In genomic region chr5:38768411-38769211, GRCh38 we compare ENCODE assay signal across 3 cellular contexts.
A peak's percentile ranks its signal among the peaks of the same experiment; 100 is the strongest.
TF ChIP-seq lines count a peak whose summit lies in the region.

No MANE protein-coding gene starts in this region.

TF ChIP-seq in SK-N-SH treated with all-trans-retinoic acid at 6 μM for 48 hours, 23 proteins besides CTCF, POLR2A, EP300 and RAD21 (continues in another document):
- TF ChIP-seq GLIS3 (CRISPR knock-in tag; IDR thresholded peaks at IDR 0.05) (no peak), CREB5 (CRISPR knock-in tag; IDR thresholded peaks at IDR 0.05; ENCODE audit: low read depth) (peak; percentile 19; the same call in 1 of the 2 replicates), BACH2 (CRISPR knock-in tag; IDR thresholded peaks at IDR 0.05; ENCODE audit: borderline replicate concordance) (no peak), TCF4 (CRISPR knock-in tag; IDR thresholded peaks at IDR 0.05; ENCODE audit: borderline replicate concordance) (no peak), ESRRG (CRISPR knock-in tag; IDR thresholded peaks at IDR 0.05) (no peak), ZFP3 (CRISPR knock-in tag; IDR thresholded peaks at IDR 0.05) (no peak), ZNF565 (CRISPR knock-in tag; conservative IDR thresholded peaks at IDR 0.05; ENCODE audit: low read depth) (no peak), SNAI2 (CRISPR knock-in tag; IDR thresholded peaks at IDR 0.05) (no peak), ZNF8 (CRISPR knock-in tag; IDR thresholded peaks at IDR 0.05) (no peak), PPARA (CRISPR knock-in tag; IDR thresholded peaks at IDR 0.05; ENCODE audit: borderline replicate concordance) (no peak), OSR1 (CRISPR knock-in tag; IDR thresholded peaks at IDR 0.05) (no peak), ISL1 (CRISPR knock-in tag; IDR thresholded peaks at IDR 0.05) (peak; percentile 84), ZFP30 (CRISPR knock-in tag; IDR thresholded peaks at IDR 0.05) (no peak), ZNF70 (CRISPR knock-in tag; IDR thresholded peaks at IDR 0.05) (no peak)
- TF ChIP-seq, protein P1, sequence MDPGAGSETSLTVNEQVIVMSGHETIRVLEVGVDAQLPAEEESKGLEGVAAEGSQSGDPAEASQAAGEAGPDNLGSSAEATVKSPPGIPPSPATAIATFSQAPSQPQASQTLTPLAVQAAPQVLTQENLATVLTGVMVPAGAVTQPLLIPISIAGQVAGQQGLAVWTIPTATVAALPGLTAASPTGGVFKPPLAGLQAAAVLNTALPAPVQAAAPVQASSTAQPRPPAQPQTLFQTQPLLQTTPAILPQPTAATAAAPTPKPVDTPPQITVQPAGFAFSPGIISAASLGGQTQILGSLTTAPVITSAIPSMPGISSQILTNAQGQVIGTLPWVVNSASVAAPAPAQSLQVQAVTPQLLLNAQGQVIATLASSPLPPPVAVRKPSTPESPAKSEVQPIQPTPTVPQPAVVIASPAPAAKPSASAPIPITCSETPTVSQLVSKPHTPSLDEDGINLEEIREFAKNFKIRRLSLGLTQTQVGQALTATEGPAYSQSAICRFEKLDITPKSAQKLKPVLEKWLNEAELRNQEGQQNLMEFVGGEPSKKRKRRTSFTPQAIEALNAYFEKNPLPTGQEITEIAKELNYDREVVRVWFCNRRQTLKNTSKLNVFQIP (CRISPR knock-in tag; IDR thresholded peaks at IDR 0.05; ENCODE audit: borderline replicate concordance, low read depth) = no peak
- TF ChIP-seq, protein P2, sequence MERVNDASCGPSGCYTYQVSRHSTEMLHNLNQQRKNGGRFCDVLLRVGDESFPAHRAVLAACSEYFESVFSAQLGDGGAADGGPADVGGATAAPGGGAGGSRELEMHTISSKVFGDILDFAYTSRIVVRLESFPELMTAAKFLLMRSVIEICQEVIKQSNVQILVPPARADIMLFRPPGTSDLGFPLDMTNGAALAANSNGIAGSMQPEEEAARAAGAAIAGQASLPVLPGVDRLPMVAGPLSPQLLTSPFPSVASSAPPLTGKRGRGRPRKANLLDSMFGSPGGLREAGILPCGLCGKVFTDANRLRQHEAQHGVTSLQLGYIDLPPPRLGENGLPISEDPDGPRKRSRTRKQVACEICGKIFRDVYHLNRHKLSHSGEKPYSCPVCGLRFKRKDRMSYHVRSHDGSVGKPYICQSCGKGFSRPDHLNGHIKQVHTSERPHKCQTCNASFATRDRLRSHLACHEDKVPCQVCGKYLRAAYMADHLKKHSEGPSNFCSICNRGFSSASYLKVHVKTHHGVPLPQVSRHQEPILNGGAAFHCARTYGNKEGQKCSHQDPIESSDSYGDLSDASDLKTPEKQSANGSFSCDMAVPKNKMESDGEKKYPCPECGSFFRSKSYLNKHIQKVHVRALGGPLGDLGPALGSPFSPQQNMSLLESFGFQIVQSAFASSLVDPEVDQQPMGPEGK (CRISPR knock-in tag; IDR thresholded peaks at IDR 0.05; ENCODE audit: borderline replicate concordance) = no peak

TF ChIP-seq in SK-N-SH, 30 proteins besides CTCF, POLR2A, EP300 and RAD21:
- no peak for TF ChIP-seq NFIC (IDR thresholded peaks at IDR 0.05; ENCODE audit: borderline replicate concordance)
- TF ChIP-seq FOXM1 (IDR thresholded peaks at IDR 0.05; ENCODE audit: low read depth) = no peak
- no peak for TF ChIP-seq USF1 (IDR thresholded peaks at IDR 0.05; ENCODE audit: borderline replicate concordance, low read depth)
- TF ChIP-seq JUND (IDR thresholded peaks at IDR 0.05) = no peak
- TF ChIP-seq GABPA (IDR thresholded peaks at IDR 0.05; ENCODE audit: low read depth) = no peak
- TF ChIP-seq TAF1 (IDR thresholded peaks at IDR 0.05; ENCODE audit: borderline replicate concordance, low read depth, low read length) = no peak
- no peak for TF ChIP-seq USF2 (IDR thresholded peaks at IDR 0.05; ENCODE audit: borderline replicate concordance, low read depth, low read length)
- TF ChIP-seq EZH2phosphoT487 (IDR thresholded peaks at IDR 0.05; ENCODE audit: borderline replicate concordance, low read depth) = no peak
- no peak for TF ChIP-seq CHD2 (IDR thresholded peaks at IDR 0.05; ENCODE audit: low read length, partially characterized antibody)
- no peak for TF ChIP-seq TEAD4 (IDR thresholded peaks at IDR 0.05; ENCODE audit: borderline replicate concordance, insufficient read depth)
- no peak for TF ChIP-seq ELF1 (IDR thresholded peaks at IDR 0.05)
- TF ChIP-seq, protein P3, sequence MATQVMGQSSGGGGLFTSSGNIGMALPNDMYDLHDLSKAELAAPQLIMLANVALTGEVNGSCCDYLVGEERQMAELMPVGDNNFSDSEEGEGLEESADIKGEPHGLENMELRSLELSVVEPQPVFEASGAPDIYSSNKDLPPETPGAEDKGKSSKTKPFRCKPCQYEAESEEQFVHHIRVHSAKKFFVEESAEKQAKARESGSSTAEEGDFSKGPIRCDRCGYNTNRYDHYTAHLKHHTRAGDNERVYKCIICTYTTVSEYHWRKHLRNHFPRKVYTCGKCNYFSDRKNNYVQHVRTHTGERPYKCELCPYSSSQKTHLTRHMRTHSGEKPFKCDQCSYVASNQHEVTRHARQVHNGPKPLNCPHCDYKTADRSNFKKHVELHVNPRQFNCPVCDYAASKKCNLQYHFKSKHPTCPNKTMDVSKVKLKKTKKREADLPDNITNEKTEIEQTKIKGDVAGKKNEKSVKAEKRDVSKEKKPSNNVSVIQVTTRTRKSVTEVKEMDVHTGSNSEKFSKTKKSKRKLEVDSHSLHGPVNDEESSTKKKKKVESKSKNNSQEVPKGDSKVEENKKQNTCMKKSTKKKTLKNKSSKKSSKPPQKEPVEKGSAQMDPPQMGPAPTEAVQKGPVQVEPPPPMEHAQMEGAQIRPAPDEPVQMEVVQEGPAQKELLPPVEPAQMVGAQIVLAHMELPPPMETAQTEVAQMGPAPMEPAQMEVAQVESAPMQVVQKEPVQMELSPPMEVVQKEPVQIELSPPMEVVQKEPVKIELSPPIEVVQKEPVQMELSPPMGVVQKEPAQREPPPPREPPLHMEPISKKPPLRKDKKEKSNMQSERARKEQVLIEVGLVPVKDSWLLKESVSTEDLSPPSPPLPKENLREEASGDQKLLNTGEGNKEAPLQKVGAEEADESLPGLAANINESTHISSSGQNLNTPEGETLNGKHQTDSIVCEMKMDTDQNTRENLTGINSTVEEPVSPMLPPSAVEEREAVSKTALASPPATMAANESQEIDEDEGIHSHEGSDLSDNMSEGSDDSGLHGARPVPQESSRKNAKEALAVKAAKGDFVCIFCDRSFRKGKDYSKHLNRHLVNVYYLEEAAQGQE (IDR thresholded peaks at IDR 0.05; ENCODE audit: low read depth, low read length) = no peak
- TF ChIP-seq, protein P4, sequence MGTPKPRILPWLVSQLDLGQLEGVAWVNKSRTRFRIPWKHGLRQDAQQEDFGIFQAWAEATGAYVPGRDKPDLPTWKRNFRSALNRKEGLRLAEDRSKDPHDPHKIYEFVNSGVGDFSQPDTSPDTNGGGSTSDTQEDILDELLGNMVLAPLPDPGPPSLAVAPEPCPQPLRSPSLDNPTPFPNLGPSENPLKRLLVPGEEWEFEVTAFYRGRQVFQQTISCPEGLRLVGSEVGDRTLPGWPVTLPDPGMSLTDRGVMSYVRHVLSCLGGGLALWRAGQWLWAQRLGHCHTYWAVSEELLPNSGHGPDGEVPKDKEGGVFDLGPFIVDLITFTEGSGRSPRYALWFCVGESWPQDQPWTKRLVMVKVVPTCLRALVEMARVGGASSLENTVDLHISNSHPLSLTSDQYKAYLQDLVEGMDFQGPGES (IDR thresholded peaks at IDR 0.05; ENCODE audit: low read depth, low read length) = no peak
- no peak for TF ChIP-seq RCOR1 (IDR thresholded peaks at IDR 0.05; ENCODE audit: low read length)
- no peak for TF ChIP-seq MEF2A (IDR thresholded peaks at IDR 0.05; ENCODE audit: borderline replicate concordance, low read depth)
- no peak for TF ChIP-seq SIN3A (IDR thresholded peaks at IDR 0.05; ENCODE audit: borderline replicate concordance, low read depth, low read length)
- TF ChIP-seq FOSL2 (IDR thresholded peaks at IDR 0.05; ENCODE audit: borderline replicate concordance, low read depth) = no peak

TF ChIP-seq in H1, 55 proteins besides CTCF, POLR2A, EP300 and RAD21:
- TF ChIP-seq KDM4A (IDR thresholded peaks at IDR 0.05; ENCODE audit: low read depth, low read length, severe bottlenecking) (no peak), CREB1 (IDR thresholded peaks at IDR 0.05) (no peak), MAFK (IDR thresholded peaks at IDR 0.05; ENCODE audit: low read depth, low read length) (no peak), PHF8 (conservative IDR thresholded peaks at IDR 0.05; ENCODE audit: low read depth, low read length) (no peak), CTBP2 (IDR thresholded peaks at IDR 0.05; ENCODE audit: borderline replicate concordance, insufficient read depth, insufficient read length, low read length) (no peak)
